26 cellular contexts compared by ENCODE assay signal in genomic region chrX:140480765-140481164, GRCh38. TPM values are rescaled to one million over a fixed set of nuclear protein-coding genes. Genes with fewer than 3 reads are reported as not detected.
"Had no signal": no experiment of that assay in that cellular context is flagged by ENCODE, and none has a peak within 500 bp of the region (broad histone marks: within the 10 kb centered on the region; RNA-seq: fewer than 3 reads in every experiment).

No MANE protein-coding gene starts in this region.

- H3K9me3 ChIP-seq: adrenal gland, body of pancreas, left lung, ovary, prostate gland, right atrium auricular region, thyroid gland, upper lobe of right lung had no signal

- H3K4me3 ChIP-seq: adrenal gland, body of pancreas, left lung, lung, ovary, prostate gland, right atrium auricular region, thyroid gland, upper lobe of right lung had no signal

- H3K27me3 ChIP-seq: body of pancreas, left lung, ovary, right atrium auricular region, thyroid gland, upper lobe of right lung had no signal

- DNase-seq: activated CD4-positive, alpha-beta T cell treated with anti-CD3 and anti-CD28 coated beads for 1 hour; activated T-cell treated with anti-CD3 and anti-CD28 coated beads, Interleukin-2, amount 50 U/mL, for 24 hours; adrenal gland; body of pancreas; caudate nucleus; effector CD8-positive, alpha-beta T cell; erythroblast; foreskin fibroblast; kidney glomerular epithelial cell; left lung; ovary; stimulated activated CD4-positive, alpha-beta T cell treated with anti-CD3 and anti-CD28 coated beads, Interleukin-12 subunit alpha, Interleukin-12 subunit beta, amount 100 ng/mL, for 4 hours; substantia nigra; T-helper 1 cell; thyroid gland; upper lobe of right lung had no signal

- H3K36me3 ChIP-seq: adrenal gland, left lung, ovary, prostate gland, right atrium auricular region, thyroid gland, upper lobe of right lung had no signal

RNA-seq across cellular contexts. Expression of gene SOX3, which starts 24.1 kb away (rescaled TPM):
- total RNA-seq: activated naive CD4-positive, alpha-beta T cell treated with anti-CD3 and anti-CD28 coated beads, Interleukin-2, amount 50 U/mL, for 72 hours; activated T-helper 17 cell treated with anti-CD3 and anti-CD28 coated beads, Interleukin-2, amount 50 U/mL, for 72 hours; body of pancreas; fibroblast of lung; glomerular endothelial cell; left lung; mesothelial cell of epicardium; natural killer cell treated with Interleukin-12 subunit alpha and Interleukin-12 subunit beta and Interleukin-15 and Interleukin-18, amount 100 ng/mL, for 72 hours; right atrium auricular region; skeletal muscle tissue; upper lobe of right lung had no signal
